ENCODE assay signal across 20 cellular contexts in the genomic region with DNA sequence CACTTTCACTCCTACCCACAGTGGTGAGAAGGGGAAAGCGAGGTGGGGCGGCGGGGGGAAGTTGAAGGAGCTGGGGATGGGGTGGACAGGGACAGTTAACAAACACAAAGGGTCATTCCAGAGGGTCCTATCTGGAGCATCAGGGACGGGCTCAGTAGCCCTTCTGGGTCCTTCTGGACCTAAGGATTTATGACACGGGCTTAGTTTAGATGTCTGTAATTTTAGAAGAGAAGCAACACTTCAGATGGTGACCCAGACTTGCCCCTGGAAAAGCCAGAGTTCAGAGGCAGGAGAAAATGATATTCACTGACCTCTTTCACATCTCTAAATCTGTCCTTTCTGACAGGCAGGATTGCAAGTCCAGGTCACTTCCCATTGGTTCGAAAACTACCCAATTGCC.
"Had no signal": no experiment of that assay in that cellular context is flagged by ENCODE, and none has a peak within 500 bp of the region (broad histone marks: within the 10 kb centered on the region; RNA-seq: fewer than 3 reads in every experiment).

No MANE protein-coding gene starts in this region.

- H3K4me3 Mint-ChIP-seq: dendritic cell treated with granulocyte-macrophage colony-stimulating factor and Interleukin-4, amounts not matched to agents 40 ng/mL and 50 ng/mL, for 4 days; effector memory CD8-positive, alpha-beta T cell; endodermal cell had no signal

- H3K27ac Mint-ChIP-seq: dendritic cell treated with granulocyte-macrophage colony-stimulating factor and Interleukin-4, amounts not matched to agents 40 ng/mL and 50 ng/mL, for 4 days; effector memory CD8-positive, alpha-beta T cell; endodermal cell had no signal

- H3K27me3 Mint-ChIP-seq: dendritic cell treated with granulocyte-macrophage colony-stimulating factor and Interleukin-4, amounts not matched to agents 40 ng/mL and 50 ng/mL, for 4 days had no signal

- DNase-seq: colonic mucosa; cortex of kidney; dermis blood vessel endothelial cell; dorsolateral prefrontal cortex; effector CD4-positive, alpha-beta T cell; effector CD8-positive, alpha-beta T cell; effector memory CD4-positive, alpha-beta T cell; effector memory CD8-positive, alpha-beta T cell; endodermal cell; erythroblast; esophagus squamous epithelium; foreskin fibroblast; foreskin keratinocyte; foreskin melanocyte; gastrocnemius medialis; glutamatergic neuron; head of caudate nucleus; heart left ventricle; heart right ventricle had no signal

- H3K9me3 Mint-ChIP-seq: endodermal cell had no signal
